1 cellular context compared by ENCODE assay signal in the genomic region with DNA sequence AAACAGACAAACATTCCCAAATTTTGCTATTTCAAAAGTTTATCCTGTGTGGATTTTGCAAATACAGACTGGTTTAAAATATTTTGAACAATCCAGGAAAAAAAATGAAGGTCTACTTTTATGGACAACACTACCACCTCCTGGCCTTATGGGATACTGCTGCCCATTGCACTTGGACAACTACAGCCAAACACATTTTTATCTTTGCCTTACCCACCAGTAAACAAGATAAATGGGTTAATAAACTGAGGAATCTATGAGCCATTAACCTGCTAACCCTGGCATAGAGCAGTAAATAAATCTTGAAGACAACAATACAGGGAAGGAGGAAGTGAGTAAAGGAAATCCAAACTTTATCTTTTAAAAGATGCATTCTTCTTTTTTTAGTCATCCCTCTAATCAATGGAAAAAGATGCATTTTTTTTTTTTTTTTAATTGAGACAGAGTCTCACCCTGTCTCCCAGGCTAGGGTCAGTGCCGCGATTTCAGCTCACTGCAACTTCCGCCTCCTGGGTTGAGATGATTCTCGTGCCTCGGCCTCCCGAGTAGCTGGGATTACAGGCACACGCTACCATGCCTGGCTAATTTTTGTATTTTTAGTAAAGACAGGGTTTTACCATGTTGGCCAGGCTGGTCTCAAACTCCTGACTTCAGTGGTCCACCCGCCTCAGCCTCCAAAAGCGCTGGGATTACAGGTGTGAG.
A peak's percentile ranks its signal among the peaks of the same experiment; 100 is the strongest.
TF ChIP-seq lines count a peak whose summit lies in the region.

No MANE protein-coding gene starts in this region.

TF ChIP-seq in GM12878, 131 proteins besides CTCF, POLR2A, EP300 and RAD21:
- TF ChIP-seq, protein P1, sequence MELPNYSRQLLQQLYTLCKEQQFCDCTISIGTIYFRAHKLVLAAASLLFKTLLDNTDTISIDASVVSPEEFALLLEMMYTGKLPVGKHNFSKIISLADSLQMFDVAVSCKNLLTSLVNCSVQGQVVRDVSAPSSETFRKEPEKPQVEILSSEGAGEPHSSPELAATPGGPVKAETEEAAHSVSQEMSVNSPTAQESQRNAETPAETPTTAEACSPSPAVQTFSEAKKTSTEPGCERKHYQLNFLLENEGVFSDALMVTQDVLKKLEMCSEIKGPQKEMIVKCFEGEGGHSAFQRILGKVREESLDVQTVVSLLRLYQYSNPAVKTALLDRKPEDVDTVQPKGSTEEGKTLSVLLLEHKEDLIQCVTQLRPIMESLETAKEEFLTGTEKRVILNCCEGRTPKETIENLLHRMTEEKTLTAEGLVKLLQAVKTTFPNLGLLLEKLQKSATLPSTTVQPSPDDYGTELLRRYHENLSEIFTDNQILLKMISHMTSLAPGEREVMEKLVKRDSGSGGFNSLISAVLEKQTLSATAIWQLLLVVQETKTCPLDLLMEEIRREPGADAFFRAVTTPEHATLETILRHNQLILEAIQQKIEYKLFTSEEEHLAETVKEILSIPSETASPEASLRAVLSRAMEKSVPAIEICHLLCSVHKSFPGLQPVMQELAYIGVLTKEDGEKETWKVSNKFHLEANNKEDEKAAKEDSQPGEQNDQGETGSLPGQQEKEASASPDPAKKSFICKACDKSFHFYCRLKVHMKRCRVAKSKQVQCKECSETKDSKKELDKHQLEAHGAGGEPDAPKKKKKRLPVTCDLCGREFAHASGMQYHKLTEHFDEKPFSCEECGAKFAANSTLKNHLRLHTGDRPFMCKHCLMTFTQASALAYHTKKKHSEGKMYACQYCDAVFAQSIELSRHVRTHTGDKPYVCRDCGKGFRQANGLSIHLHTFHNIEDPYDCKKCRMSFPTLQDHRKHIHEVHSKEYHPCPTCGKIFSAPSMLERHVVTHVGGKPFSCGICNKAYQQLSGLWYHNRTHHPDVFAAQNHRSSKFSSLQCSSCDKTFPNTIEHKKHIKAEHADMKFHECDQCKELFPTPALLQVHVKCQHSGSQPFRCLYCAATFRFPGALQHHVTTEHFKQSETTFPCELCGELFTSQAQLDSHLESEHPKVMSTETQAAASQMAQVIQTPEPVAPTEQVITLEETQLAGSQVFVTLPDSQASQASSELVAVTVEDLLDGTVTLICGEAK (IDR thresholded peaks at IDR 0.05; ENCODE audit: borderline replicate concordance) = no peak
- TF ChIP-seq SMC3 (IDR thresholded peaks at IDR 0.05; ENCODE audit: borderline replicate concordance, low read length) (peak; percentile 90), ZNF384 (IDR thresholded peaks at IDR 0.05; ENCODE audit: borderline replicate concordance, low read depth, low read length) (peak; percentile 17; the same call in 1 of the 2 replicates), YY1 (IDR thresholded peaks at IDR 0.05; ENCODE audit: low read depth, low read length) (0 out of 2 replicates have a peak, but pooled peaks have one; percentile 30)
TF ChIP-seq in GM12878: peak in this region for 3.
